Comparison of ENCODE assay signal across 13 cellular contexts in the genomic region with DNA sequence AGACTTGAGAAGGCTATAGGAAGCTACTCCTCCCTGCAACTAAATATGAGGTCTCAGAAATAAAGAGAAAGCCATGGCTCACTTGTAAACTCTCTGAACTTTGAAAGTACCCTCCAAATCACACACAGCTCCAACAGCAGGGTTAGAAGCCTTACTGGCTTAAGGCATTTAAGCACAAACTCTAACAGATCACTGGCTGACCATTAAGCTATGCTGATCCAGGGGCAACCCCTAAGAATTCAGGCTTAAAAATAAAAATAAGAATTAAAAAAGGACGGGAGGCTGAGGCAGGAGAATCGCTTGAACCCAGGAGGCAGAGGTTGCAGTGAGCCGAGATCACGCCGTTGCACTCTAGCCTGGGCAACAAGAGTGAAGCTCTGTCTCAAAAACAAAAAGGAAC. TPM values are rescaled to one million over a fixed set of nuclear protein-coding genes. Genes with fewer than 3 reads are reported as not detected.
DNase-seq lines count a peak whose midpoint lies in the region; ATAC-seq and TF ChIP-seq lines count a peak whose summit lies in the region.
"Had no signal": no experiment of that assay in that cellular context is flagged by ENCODE, and none has a peak within 500 bp of the region (broad histone marks: within the 10 kb centered on the region; RNA-seq: fewer than 3 reads in every experiment).

No MANE protein-coding gene starts in this region.

- 77% methylated on average over 5 of the region's 5 CpGs for WGBS in smooth muscle cell (ENCODE audit: low lambda C conversion rate)

- H3K4me2 ChIP-seq in smooth muscle cell = no peak overlapping the region

- CTCF ChIA-PET in activated CD4-positive, alpha-beta memory T cell treated with anti-CD3 and anti-CD28 coated beads for 36 hours (lab: Charles Lee) = interaction anchor here (0.8 to 4.7 kb wide), 10 partner anchors 9 to 168 kb away, joined by 3 to 34 read pairs (median 6); no protein-coding TSS in a partner anchor
- CTCF ChIA-PET in activated CD4-positive, alpha-beta memory T cell treated with anti-CD3 and anti-CD28 coated beads, Interleukin-2, amount 10 ng/mL, durations not matched to agents 7 days and 5 days (lab: Charles Lee) = interaction anchor here (0.6 to 4.0 kb wide), 7 partner anchors 10 to 978 kb away, joined by 3 to 28 read pairs (median 6); no protein-coding TSS in a partner anchor

- H3K4me1 ChIP-seq in colonic mucosa = no peaks in the 10 kb centered on the region
- no peaks in the 10 kb centered on the region for H3K4me1 ChIP-seq in smooth muscle cell (ENCODE audit: low read depth)

- H3K27ac ChIP-seq in KOPT-K1 (ENCODE audit: low read depth, low read length, poor library complexity, severe bottlenecking) (peak overlapping the region; percentile 86), colonic mucosa (no peak overlapping the region), smooth muscle cell (ENCODE audit: low read depth) (no peak overlapping the region)
- H3K27ac ChIP-seq: SJCRH30 had no signal

- H3K9ac ChIP-seq in colonic mucosa (ENCODE audit: low read depth in 2 of 2, low read length in 2 of 2) = no peak overlapping the region
- H3K9ac ChIP-seq in smooth muscle cell (ENCODE audit: low read depth) = no peak overlapping the region

- no peaks in the 10 kb centered on the region for H3K79me2 ChIP-seq in smooth muscle cell (ENCODE audit: low read depth)

- ATAC-seq in GM19467 (IDR thresholded peaks at IDR 0.05; ENCODE audit: unreplicated experiment) (no peak), left ventricle myocardium superior (no peak)
- ATAC-seq: heart left ventricle had no signal

- no peaks in the 10 kb centered on the region for H3K36me3 Mint-ChIP-seq in activated CD4-positive, alpha-beta memory T cell treated with anti-CD3 and anti-CD28 coated beads for 36 hours
- H3K36me3 Mint-ChIP-seq in activated CD4-positive, alpha-beta memory T cell treated with anti-CD3 and anti-CD28 coated beads, Interleukin-2, amount 10 ng/mL, durations not matched to agents 7 days and 5 days (ENCODE audit: low read depth) = peaks cover 4% of the 10 kb centered on the region

- H3F3A ChIP-seq in smooth muscle cell (ENCODE audit: low read depth) = peaks cover 4% of the 10 kb centered on the region

- intact Hi-C loops in activated CD4-positive, alpha-beta memory T cell treated with anti-CD3 and anti-CD28 coated beads for 36 hours (cut with micrococcal nuclease) = no loop called here
- intact Hi-C loops in colonic mucosa (cut with DNase I) (no loop called here), left ventricle myocardium superior (cut with micrococcal nuclease) (no loop called here)

- no peak overlapping the region for H3K4me3 Mint-ChIP-seq in activated CD4-positive, alpha-beta memory T cell treated with anti-CD3 and anti-CD28 coated beads for 36 hours
- no peak overlapping the region for H3K4me3 Mint-ChIP-seq in activated CD4-positive, alpha-beta memory T cell treated with anti-CD3 and anti-CD28 coated beads, Interleukin-2, amount 10 ng/mL, durations not matched to agents 7 days and 5 days

- peaks cover 68% of the 10 kb centered on the region for H3K4me1 Mint-ChIP-seq in activated CD4-positive, alpha-beta memory T cell treated with anti-CD3 and anti-CD28 coated beads for 36 hours (ENCODE audit: low read depth)
- peaks cover 59% of the 10 kb centered on the region for H3K4me1 Mint-ChIP-seq in activated CD4-positive, alpha-beta memory T cell treated with anti-CD3 and anti-CD28 coated beads, Interleukin-2, amount 10 ng/mL, durations not matched to agents 7 days and 5 days

- H4K20me1 ChIP-seq in smooth muscle cell (ENCODE audit: low read depth) = no peaks in the 10 kb centered on the region

- H3K27me3 ChIP-seq in colonic mucosa = no peaks in the 10 kb centered on the region
- H3K27me3 ChIP-seq in smooth muscle cell (ENCODE audit: low read depth) = no peaks in the 10 kb centered on the region
- H3K27me3 ChIP-seq: heart left ventricle, SJCRH30 had no signal

- no peak overlapping the region for H3K4me3 ChIP-seq in colonic mucosa
- H3K4me3 ChIP-seq in smooth muscle cell = no peak overlapping the region
- H3K4me3 ChIP-seq: heart left ventricle, SJCRH30 had no signal

- peak overlapping the region; percentile 59 for H2AFZ ChIP-seq in smooth muscle cell (ENCODE audit: low read depth)

- no peaks in the 10 kb centered on the region for H3K9me3 ChIP-seq in KOPT-K1 (ENCODE audit: insufficient read depth, low read length, poor library complexity, severe bottlenecking)
- no peaks in the 10 kb centered on the region for H3K9me3 ChIP-seq in colonic mucosa
- no peaks in the 10 kb centered on the region for H3K9me3 ChIP-seq in smooth muscle cell (replicated peaks; ENCODE audit: low read depth)
- H3K9me3 ChIP-seq: heart left ventricle, SJCRH30 had no signal

- POLR2A ChIA-PET in activated CD4-positive, alpha-beta memory T cell treated with anti-CD3 and anti-CD28 coated beads for 36 hours (lab: Charles Lee) = interaction anchor here (1.1 to 4.9 kb wide), 3 partner anchors 10 to 19 kb away, joined by 3 to 45 read pairs (median 4); no protein-coding TSS in a partner anchor
- POLR2A ChIA-PET in activated CD4-positive, alpha-beta memory T cell treated with anti-CD3 and anti-CD28 coated beads, Interleukin-2, amount 10 ng/mL, durations not matched to agents 7 days and 5 days (lab: Charles Lee) = interaction anchor here (0.8 to 15.6 kb wide), 4 partner anchors 10 to 31 kb away, joined by 3 to 290 read pairs (median 10); no protein-coding TSS in a partner anchor

- H3K27me3 Mint-ChIP-seq in activated CD4-positive, alpha-beta memory T cell treated with anti-CD3 and anti-CD28 coated beads for 36 hours = no peaks in the 10 kb centered on the region
- no peaks in the 10 kb centered on the region for H3K27me3 Mint-ChIP-seq in activated CD4-positive, alpha-beta memory T cell treated with anti-CD3 and anti-CD28 coated beads, Interleukin-2, amount 10 ng/mL, durations not matched to agents 7 days and 5 days

- no peaks in the 10 kb centered on the region for H3K9me3 Mint-ChIP-seq in activated CD4-positive, alpha-beta memory T cell treated with anti-CD3 and anti-CD28 coated beads for 36 hours
- no peaks in the 10 kb centered on the region for H3K9me3 Mint-ChIP-seq in activated CD4-positive, alpha-beta memory T cell treated with anti-CD3 and anti-CD28 coated beads, Interleukin-2, amount 10 ng/mL, durations not matched to agents 7 days and 5 days

- peak overlapping the region; percentile 30 for H3K27ac Mint-ChIP-seq in activated CD4-positive, alpha-beta memory T cell treated with anti-CD3 and anti-CD28 coated beads for 36 hours
- H3K27ac Mint-ChIP-seq in activated CD4-positive, alpha-beta memory T cell treated with anti-CD3 and anti-CD28 coated beads, Interleukin-2, amount 10 ng/mL, durations not matched to agents 7 days and 5 days = no peak overlapping the region

- DNase-seq in activated CD4-positive, alpha-beta memory T cell treated with anti-CD3 and anti-CD28 coated beads for 36 hours = peak; percentile 6
- no peak for DNase-seq in activated CD4-positive, alpha-beta memory T cell treated with anti-CD3 and anti-CD28 coated beads, Interleukin-2, amount 10 ng/mL, durations not matched to agents 7 days and 5 days
- DNase-seq in colonic mucosa (peak; percentile 10), smooth muscle cell (lab: John Stamatoyannopoulos, UW; ENCODE audit: unreplicated experiment) (no peak), NCI-H2196 treated with DMSO at 0.1 percent for 48 hours (lab: John Stamatoyannopoulos, UW; ENCODE audit: unreplicated experiment) (no peak), left ventricle myocardium superior (no peak)
- DNase-seq: amygdala, H7, heart left ventricle, NCI-H1417, SJCRH30 had no signal

- H3K36me3 ChIP-seq in KOPT-K1 (ENCODE audit: insufficient read depth, low read length) (no peaks in the 10 kb centered on the region), colonic mucosa (no peaks in the 10 kb centered on the region), smooth muscle cell (ENCODE audit: low read depth) (no peaks in the 10 kb centered on the region)
- H3K36me3 ChIP-seq: heart left ventricle, SJCRH30 had no signal

- no peak for TF ChIP-seq CTCF in colonic mucosa (IDR thresholded peaks at IDR 0.05)
- TF ChIP-seq CTCF in smooth muscle cell (IDR thresholded peaks at IDR 0.05; ENCODE audit: borderline replicate concordance, insufficient read depth, poor library complexity, severe bottlenecking) = no peak

RNA-seq across cellular contexts. Expression of a gene that starts 21.8 kb away (rescaled TPM):
- total RNA-seq in activated CD4-positive, alpha-beta memory T cell treated with anti-CD3 and anti-CD28 coated beads for 36 hours = 100 to 1,000 TPM; 481 to 485 TPM
- 100 to 1,000 TPM; 757 to 767 TPM for total RNA-seq in activated CD4-positive, alpha-beta memory T cell treated with anti-CD3 and anti-CD28 coated beads, Interleukin-2, amount 10 ng/mL, durations not matched to agents 7 days and 5 days
- total RNA-seq in colonic mucosa (100 to 1,000 TPM; 208 to 471 TPM), smooth muscle cell (97.3 and 104 TPM in 2 replicates), left ventricle myocardium superior (155 TPM)
- 126 and 134 TPM in 2 replicates for polyA plus RNA-seq in smooth muscle cell

RNA-seq across cellular contexts. Expression of a gene that starts 45.1 kb away (rescaled TPM):
- 10 to 100 TPM; 94.0 to 95.8 TPM for total RNA-seq in activated CD4-positive, alpha-beta memory T cell treated with anti-CD3 and anti-CD28 coated beads for 36 hours
- 10 to 100 TPM; 62.1 to 70.8 TPM for total RNA-seq in activated CD4-positive, alpha-beta memory T cell treated with anti-CD3 and anti-CD28 coated beads, Interleukin-2, amount 10 ng/mL, durations not matched to agents 7 days and 5 days
- total RNA-seq in colonic mucosa = 10 to 100 TPM; 42.2 to 49.3 TPM
- 16.5 and 27.2 TPM in 2 replicates for total RNA-seq in smooth muscle cell
- 92.7 and 104 TPM in 2 replicates for polyA plus RNA-seq in smooth muscle cell
- 18.4 TPM for total RNA-seq in left ventricle myocardium superior

RNA-seq across cellular contexts. Expression of a gene that starts 45.9 kb away (rescaled TPM):
- 10 to 100 TPM; 22.4 to 22.6 TPM for total RNA-seq in activated CD4-positive, alpha-beta memory T cell treated with anti-CD3 and anti-CD28 coated beads for 36 hours
- 10 to 100 TPM; 15.3 TPM for total RNA-seq in activated CD4-positive, alpha-beta memory T cell treated with anti-CD3 and anti-CD28 coated beads, Interleukin-2, amount 10 ng/mL, durations not matched to agents 7 days and 5 days
- total RNA-seq in colonic mucosa = 1 to 10 TPM; 3.9 to 7.2 TPM
- total RNA-seq in smooth muscle cell = 12.7 and 29.4 TPM in 2 replicates
- 10.2 and 13.1 TPM in 2 replicates for polyA plus RNA-seq in smooth muscle cell
- total RNA-seq in left ventricle myocardium superior = 2.9 TPM

Comparison
In these comparisons a context has a peak if more than half of its experiments do, and no peak if none do; other contexts are left out.
1. DNase-seq: peak in activated CD4-positive, alpha-beta memory T cell treated with anti-CD3 and anti-CD28 coated beads for 36 hours (single experiment) and colonic mucosa (single experiment); none in activated CD4-positive, alpha-beta memory T cell treated with anti-CD3 and anti-CD28 coated beads, Interleukin-2, amount 10 ng/mL, durations not matched to agents 7 days and 5 days (single experiment), smooth muscle cell (single experiment), NCI-H2196 treated with DMSO at 0.1 percent for 48 hours (single experiment) and left ventricle myocardium superior (single experiment).